In the genomic region with DNA sequence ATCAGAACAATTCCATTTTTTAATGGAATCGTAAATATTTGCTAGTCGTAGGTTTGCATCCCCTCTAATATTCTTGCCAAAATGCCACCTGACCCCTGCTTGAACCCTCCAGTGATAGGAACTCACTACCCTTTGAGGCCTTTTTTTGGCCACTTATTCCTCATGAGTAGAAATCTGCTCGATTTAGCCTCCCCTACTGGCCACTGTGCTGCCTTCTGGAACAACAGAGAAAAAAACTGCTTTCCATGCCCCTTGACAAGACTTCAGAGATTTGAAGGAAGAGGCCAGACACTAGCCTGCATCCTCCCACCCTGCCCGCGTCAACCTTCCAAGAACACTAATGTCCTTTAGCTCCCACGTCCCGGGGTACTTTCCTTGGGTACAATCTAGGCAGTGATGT, we compare ENCODE assay signal across 1 cellular context.
TF ChIP-seq lines count a peak whose summit lies in the region.

No MANE protein-coding gene starts in this region.

TF ChIP-seq in HCT116, 20 proteins besides CTCF, POLR2A, EP300 and RAD21 (continued from another document):
- TF ChIP-seq SIN3A (IDR thresholded peaks at IDR 0.05; ENCODE audit: low read depth): no peak
- TF ChIP-seq JUND (IDR thresholded peaks at IDR 0.05): no peak
- TF ChIP-seq YY1 (IDR thresholded peaks at IDR 0.05; ENCODE audit: extremely low read depth, insufficient replicate concordance, low read depth, low read length): no peak
- no peak for TF ChIP-seq POLR2AphosphoS5 (IDR thresholded peaks at IDR 0.05; ENCODE audit: low read depth, low read length)
